1 cellular context compared by ENCODE assay signal in the genomic region with DNA sequence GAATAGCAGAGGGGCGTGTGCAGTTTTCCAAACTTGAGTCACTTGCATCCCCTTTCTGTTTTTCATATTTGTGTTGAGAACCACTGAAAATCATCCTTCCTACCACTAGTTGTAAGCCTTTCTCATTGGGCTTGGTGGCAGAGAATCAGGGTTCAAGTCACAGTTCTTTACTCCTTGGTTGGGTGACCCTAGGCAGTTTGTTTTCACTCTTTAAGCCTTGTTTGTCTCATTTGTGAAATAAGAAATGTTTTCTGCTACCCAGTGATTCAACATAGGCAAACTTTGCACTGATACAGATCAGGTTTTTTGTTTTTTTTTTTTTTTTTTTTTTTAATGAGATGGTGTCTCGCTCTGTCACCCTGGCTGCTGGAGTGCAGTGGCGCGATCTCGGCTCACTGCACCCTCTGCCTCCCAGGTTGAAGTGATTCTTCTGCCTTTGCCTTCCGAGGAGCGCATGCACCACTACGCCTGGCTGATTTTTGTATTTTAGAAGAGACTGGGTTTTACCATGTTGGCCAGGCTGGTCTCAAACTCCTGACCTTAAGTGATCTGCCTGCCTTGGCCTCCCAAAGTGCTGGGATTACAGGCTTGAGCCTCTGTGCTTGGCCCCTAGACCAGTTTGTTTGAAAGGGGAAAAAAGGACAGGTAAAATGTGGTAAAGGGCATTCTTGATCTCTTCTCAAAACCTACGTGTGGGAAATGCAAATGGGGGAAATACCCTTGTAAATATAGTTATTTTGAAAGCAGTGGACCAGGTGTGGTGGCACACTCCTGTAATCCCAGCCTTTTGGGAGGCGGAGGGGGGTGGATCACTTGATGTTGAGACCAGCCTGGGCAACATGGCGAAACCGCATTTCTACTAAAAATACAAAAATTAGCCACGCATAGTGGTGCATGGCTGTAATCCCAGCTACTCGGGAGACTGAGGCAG.
TF ChIP-seq lines count a peak whose summit lies in the region.

No MANE protein-coding gene starts in this region.

TF ChIP-seq in HepG2, 621 proteins besides CTCF, POLR2A, EP300 and RAD21:
- TF ChIP-seq ZNF737 (CRISPR knock-in tag; IDR thresholded peaks at IDR 0.05; ENCODE audit: borderline replicate concordance) (no peak), ZNF430 (CRISPR knock-in tag; IDR thresholded peaks at IDR 0.05) (no peak), ESRRA (CRISPR knock-in tag; IDR thresholded peaks at IDR 0.05; ENCODE audit: low read depth) (no peak), SAFB2 (CRISPR knock-in tag; IDR thresholded peaks at IDR 0.05; ENCODE audit: borderline replicate concordance, low read depth) (no peak), ZNF567 (CRISPR knock-in tag; IDR thresholded peaks at IDR 0.05; ENCODE audit: borderline replicate concordance) (no peak), MED13 (CRISPR knock-in tag; IDR thresholded peaks at IDR 0.05) (no peak)
